8 cellular contexts compared by ENCODE assay signal in the genomic region with DNA sequence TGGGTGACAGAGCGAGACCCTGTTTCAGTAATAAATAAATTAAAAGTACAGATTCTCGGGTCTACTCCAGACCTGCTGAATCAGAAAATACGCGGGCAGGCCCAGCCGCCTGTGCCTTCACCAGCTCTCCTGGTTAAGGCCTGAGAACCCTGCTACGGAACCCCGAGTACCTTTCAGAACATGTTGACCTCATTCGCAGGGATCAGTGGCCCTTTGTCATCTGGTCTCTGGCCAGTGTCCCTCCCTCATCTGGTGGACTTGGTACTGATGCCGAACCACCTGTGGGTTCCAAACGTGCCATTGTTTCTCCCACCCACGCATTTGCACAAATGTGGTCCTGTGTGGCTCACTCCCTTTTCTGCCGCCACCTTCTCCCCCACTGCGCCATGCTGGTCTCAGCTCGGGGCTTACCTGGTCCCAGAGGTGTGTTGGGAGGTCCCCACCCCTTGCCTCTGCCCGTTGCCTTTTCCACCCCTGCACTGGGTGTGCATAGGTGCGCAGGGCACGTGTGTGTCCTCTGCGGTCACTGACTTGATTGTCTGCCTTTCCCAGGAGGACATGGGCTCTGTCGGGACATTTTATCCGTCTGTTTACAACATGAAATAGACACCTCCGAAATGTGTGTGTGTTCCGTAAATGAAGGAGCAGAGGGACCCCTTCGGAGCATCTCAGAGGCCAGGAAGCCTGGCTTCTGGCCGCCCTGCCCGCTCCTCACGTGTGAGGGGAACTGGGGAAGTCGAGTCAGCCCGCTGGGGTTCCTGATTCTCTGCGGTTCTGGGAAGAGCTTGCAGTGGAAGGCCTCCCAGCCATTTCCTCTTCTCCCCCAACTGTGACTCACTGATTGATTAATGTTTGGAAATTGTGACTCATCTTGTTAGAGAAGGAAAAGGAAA.
DNase-seq lines count a peak whose midpoint lies in the region; ATAC-seq, FAIRE-seq and TF ChIP-seq lines count a peak whose summit lies in the region.

No MANE protein-coding gene starts in this region.

- H3K4me3 Mint-ChIP-seq in activated CD4-positive, alpha-beta T cell treated with anti-CD3 and anti-CD28 coated beads, Interleukin-2, amount 10 ng/mL, durations not matched to agents 7 days and 5 days = no peak overlapping the region

- H3K27me3 Mint-ChIP-seq in activated CD4-positive, alpha-beta T cell treated with anti-CD3 and anti-CD28 coated beads, Interleukin-2, amount 10 ng/mL, durations not matched to agents 7 days and 5 days = no peaks in the 10 kb centered on the region

- peak overlapping the region; percentile 67 for H3K4me2 ChIP-seq in skeletal muscle satellite cell (ENCODE audit: low read length)

- CTCF ChIA-PET in activated CD4-positive, alpha-beta T cell treated with anti-CD3 and anti-CD28 coated beads, Interleukin-2, amount 10 ng/mL, durations not matched to agents 7 days and 5 days (lab: Charles Lee) = no interaction called here

- H3K27me3 ChIP-seq in RWPE2 (ENCODE audit: insufficient read depth, poor library complexity, severe bottlenecking) = no peaks in the 10 kb centered on the region
- H3K27me3 ChIP-seq in skeletal muscle satellite cell (ENCODE audit: control insufficient read depth, insufficient read depth, low read length) = no peaks in the 10 kb centered on the region

- H3K4me1 ChIP-seq in RWPE2 (ENCODE audit: insufficient read depth, poor library complexity, severe bottlenecking) = peaks cover 26% of the 10 kb centered on the region
- peaks cover 21% of the 10 kb centered on the region for H3K4me1 ChIP-seq in skeletal muscle satellite cell (ENCODE audit: control insufficient read depth, insufficient read depth, low read length)

- TF ChIP-seq CTCF in RWPE2 (IDR thresholded peaks at IDR 0.05; ENCODE audit: poor library complexity, severe bottlenecking) = no peak

- DNase-seq in H54 (ENCODE audit: insufficient read length, low spot score) (peak; percentile 50), RWPE2 (ENCODE audit: low spot score) (no peak), fibroblast of the conjunctiva (ENCODE audit: low read depth) (peak; percentile 43), superior temporal gyrus (ENCODE audit: extremely low spot score) (no peak), NCI-H345 (lab: John Stamatoyannopoulos, UW) (no peak), NCI-H2227 treated with DMSO at 0.1 percent for 48 hours (lab: John Stamatoyannopoulos, UW) (no peak)
- DNase-seq in activated CD4-positive, alpha-beta T cell treated with anti-CD3 and anti-CD28 coated beads, Interleukin-2, amount 10 ng/mL, durations not matched to agents 7 days and 5 days = no peak

- H3K9me3 ChIP-seq in RWPE2 (ENCODE audit: severe bottlenecking) (no peaks in the 10 kb centered on the region), skeletal muscle satellite cell (replicated peaks; ENCODE audit: low read length) (no peaks in the 10 kb centered on the region)

- H3K4me3 ChIP-seq in RWPE2 (ENCODE audit: severe bottlenecking) = no peak overlapping the region
- H3K4me3 ChIP-seq in skeletal muscle satellite cell (ENCODE audit: low read length) = no peak overlapping the region

- no peaks in the 10 kb centered on the region for H3K36me3 ChIP-seq in RWPE2 (ENCODE audit: low read depth)
- no peaks in the 10 kb centered on the region for H3K36me3 ChIP-seq in skeletal muscle satellite cell (ENCODE audit: insufficient read depth, low read length)

- POLR2A ChIA-PET in activated CD4-positive, alpha-beta T cell treated with anti-CD3 and anti-CD28 coated beads, Interleukin-2, amount 10 ng/mL, durations not matched to agents 7 days and 5 days (lab: Charles Lee) = no interaction called here

- FAIRE-seq in H54 (lab: Jason Lieb, UNC) = no peak

- TF ChIP-seq POLR2A in H54 (IDR thresholded peaks at IDR 0.05; ENCODE audit: low read depth, low read length) = no peak

- peak overlapping the region; percentile 89 for H3K27ac ChIP-seq in RWPE2 (ENCODE audit: poor library complexity, severe bottlenecking)

- no peaks in the 10 kb centered on the region for H3K9me3 Mint-ChIP-seq in activated CD4-positive, alpha-beta T cell treated with anti-CD3 and anti-CD28 coated beads, Interleukin-2, amount 10 ng/mL, durations not matched to agents 7 days and 5 days

- H3K4me1 Mint-ChIP-seq in activated CD4-positive, alpha-beta T cell treated with anti-CD3 and anti-CD28 coated beads, Interleukin-2, amount 10 ng/mL, durations not matched to agents 7 days and 5 days = peaks cover 7% of the 10 kb centered on the region

- no peak overlapping the region for H3K27ac Mint-ChIP-seq in activated CD4-positive, alpha-beta T cell treated with anti-CD3 and anti-CD28 coated beads, Interleukin-2, amount 10 ng/mL, durations not matched to agents 7 days and 5 days

- ATAC-seq in RWPE2 (ENCODE audit: low read depth) = peak; percentile 73

- H3K36me3 Mint-ChIP-seq in activated CD4-positive, alpha-beta T cell treated with anti-CD3 and anti-CD28 coated beads, Interleukin-2, amount 10 ng/mL, durations not matched to agents 7 days and 5 days (ENCODE audit: low read depth) = no peaks in the 10 kb centered on the region

- H3K9ac ChIP-seq in skeletal muscle satellite cell (ENCODE audit: low read depth, low read length) = peak overlapping the region; percentile 43

Comparison
In these comparisons a context has a peak if more than half of its experiments do, and no peak if none do; other contexts are left out.
1. DNase-seq: peak in H54 (single experiment) and fibroblast of the conjunctiva (single experiment); none in RWPE2 (single experiment), superior temporal gyrus (single experiment), NCI-H345 (single experiment), NCI-H2227 treated with DMSO at 0.1 percent for 48 hours (single experiment) and activated CD4-positive, alpha-beta T cell treated with anti-CD3 and anti-CD28 coated beads, Interleukin-2, amount 10 ng/mL, durations not matched to agents 7 days and 5 days (single experiment).